1 cellular context compared by ENCODE assay signal in the genomic region with DNA sequence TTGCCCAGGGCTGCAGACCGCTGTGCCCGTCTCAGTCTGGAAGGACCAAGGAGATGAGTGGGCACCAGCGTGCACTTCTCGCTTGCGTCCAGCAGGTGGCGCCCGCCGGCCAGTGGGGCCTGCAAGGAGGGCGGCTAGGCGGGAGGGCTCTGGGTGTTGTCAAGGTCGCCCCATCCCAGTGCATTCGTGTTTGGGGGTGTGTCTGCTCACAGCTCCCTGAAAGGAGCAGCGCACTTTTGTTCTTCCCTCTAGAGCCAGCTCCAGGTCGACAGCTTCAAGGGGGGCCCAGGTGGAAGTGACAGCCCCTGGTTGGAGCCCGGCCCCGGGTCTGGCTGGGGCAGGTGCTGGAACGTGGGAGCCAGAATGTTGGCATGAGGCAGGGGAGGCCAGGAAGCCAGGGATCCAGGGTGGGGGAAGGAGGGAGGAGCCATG.
TF ChIP-seq lines count a peak whose summit lies in the region.

No MANE protein-coding gene starts in this region.

TF ChIP-seq in HepG2, 621 proteins besides CTCF, POLR2A, EP300 and RAD21 (continued from another document and continues in another):
- TF ChIP-seq, protein P1, sequence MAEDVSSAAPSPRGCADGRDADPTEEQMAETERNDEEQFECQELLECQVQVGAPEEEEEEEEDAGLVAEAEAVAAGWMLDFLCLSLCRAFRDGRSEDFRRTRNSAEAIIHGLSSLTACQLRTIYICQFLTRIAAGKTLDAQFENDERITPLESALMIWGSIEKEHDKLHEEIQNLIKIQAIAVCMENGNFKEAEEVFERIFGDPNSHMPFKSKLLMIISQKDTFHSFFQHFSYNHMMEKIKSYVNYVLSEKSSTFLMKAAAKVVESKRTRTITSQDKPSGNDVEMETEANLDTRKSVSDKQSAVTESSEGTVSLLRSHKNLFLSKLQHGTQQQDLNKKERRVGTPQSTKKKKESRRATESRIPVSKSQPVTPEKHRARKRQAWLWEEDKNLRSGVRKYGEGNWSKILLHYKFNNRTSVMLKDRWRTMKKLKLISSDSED (CRISPR knock-in tag; IDR thresholded peaks at IDR 0.05) = no peak
- TF ChIP-seq PPARG (CRISPR knock-in tag; conservative IDR thresholded peaks at IDR 0.05) = no peak
- no peak for TF ChIP-seq KLF15 (CRISPR knock-in tag; IDR thresholded peaks at IDR 0.05; ENCODE audit: borderline replicate concordance)
- TF ChIP-seq, protein P2, sequence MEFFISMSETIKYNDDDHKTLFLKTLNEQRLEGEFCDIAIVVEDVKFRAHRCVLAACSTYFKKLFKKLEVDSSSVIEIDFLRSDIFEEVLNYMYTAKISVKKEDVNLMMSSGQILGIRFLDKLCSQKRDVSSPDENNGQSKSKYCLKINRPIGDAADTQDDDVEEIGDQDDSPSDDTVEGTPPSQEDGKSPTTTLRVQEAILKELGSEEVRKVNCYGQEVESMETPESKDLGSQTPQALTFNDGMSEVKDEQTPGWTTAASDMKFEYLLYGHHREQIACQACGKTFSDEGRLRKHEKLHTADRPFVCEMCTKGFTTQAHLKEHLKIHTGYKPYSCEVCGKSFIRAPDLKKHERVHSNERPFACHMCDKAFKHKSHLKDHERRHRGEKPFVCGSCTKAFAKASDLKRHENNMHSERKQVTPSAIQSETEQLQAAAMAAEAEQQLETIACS (CRISPR knock-in tag; IDR thresholded peaks at IDR 0.05) = no peak
- 0 out of 2 replicates have a peak, but pooled peaks have one; percentile 37 for TF ChIP-seq ESRRA (CRISPR knock-in tag; IDR thresholded peaks at IDR 0.05; ENCODE audit: low read depth)
- no peak for TF ChIP-seq ZNF780A (CRISPR knock-in tag; IDR thresholded peaks at IDR 0.05)
- TF ChIP-seq, protein P3, sequence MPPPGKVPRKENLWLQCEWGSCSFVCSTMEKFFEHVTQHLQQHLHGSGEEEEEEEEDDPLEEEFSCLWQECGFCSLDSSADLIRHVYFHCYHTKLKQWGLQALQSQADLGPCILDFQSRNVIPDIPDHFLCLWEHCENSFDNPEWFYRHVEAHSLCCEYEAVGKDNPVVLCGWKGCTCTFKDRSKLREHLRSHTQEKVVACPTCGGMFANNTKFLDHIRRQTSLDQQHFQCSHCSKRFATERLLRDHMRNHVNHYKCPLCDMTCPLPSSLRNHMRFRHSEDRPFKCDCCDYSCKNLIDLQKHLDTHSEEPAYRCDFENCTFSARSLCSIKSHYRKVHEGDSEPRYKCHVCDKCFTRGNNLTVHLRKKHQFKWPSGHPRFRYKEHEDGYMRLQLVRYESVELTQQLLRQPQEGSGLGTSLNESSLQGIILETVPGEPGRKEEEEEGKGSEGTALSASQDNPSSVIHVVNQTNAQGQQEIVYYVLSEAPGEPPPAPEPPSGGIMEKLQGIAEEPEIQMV (CRISPR knock-in tag; IDR thresholded peaks at IDR 0.05; ENCODE audit: low read depth) = 0 out of 2 replicates have a peak, but pooled peaks have one; percentile 26
- no peak; the same call in 1 of the 2 replicates for TF ChIP-seq ZFX (CRISPR knock-in tag; IDR thresholded peaks at IDR 0.05; ENCODE audit: low read depth)
- TF ChIP-seq SOX5 (CRISPR knock-in tag; IDR thresholded peaks at IDR 0.05; ENCODE audit: borderline replicate concordance) = 0 out of 2 replicates have a peak, but pooled peaks have one; percentile 10
- 0 out of 2 replicates have a peak, but pooled peaks have one; percentile 17 for TF ChIP-seq GATAD1 (CRISPR knock-in tag; IDR thresholded peaks at IDR 0.05)
- no peak for TF ChIP-seq ATAD3A (CRISPR knock-in tag; IDR thresholded peaks at IDR 0.05)
- TF ChIP-seq LCORL (IDR thresholded peaks at IDR 0.05) = no peak
- TF ChIP-seq LCORL (CRISPR knock-in tag; IDR thresholded peaks at IDR 0.05) = peak; percentile 80
- peak; percentile 38; the same call in 1 of the 2 replicates for TF ChIP-seq NRL (CRISPR knock-in tag; IDR thresholded peaks at IDR 0.05; ENCODE audit: borderline replicate concordance)
- TF ChIP-seq HNRNPL (IDR thresholded peaks at IDR 0.05; ENCODE audit: low read depth, low read length) = peak; percentile 73; the same call in 1 of the 2 replicates
- peak; percentile 54 for TF ChIP-seq ZFY (CRISPR knock-in tag; IDR thresholded peaks at IDR 0.05)
- no peak for TF ChIP-seq ZNF670 (CRISPR knock-in tag; IDR thresholded peaks at IDR 0.05; ENCODE audit: borderline replicate concordance)
- TF ChIP-seq ZNF781 (CRISPR knock-in tag; IDR thresholded peaks at IDR 0.05; ENCODE audit: borderline replicate concordance, not compliant biosample characterization) = peak; percentile 55
- no peak for TF ChIP-seq ELF4 (CRISPR knock-in tag; IDR thresholded peaks at IDR 0.05; ENCODE audit: borderline replicate concordance)
- TF ChIP-seq CBFB (CRISPR knock-in tag; IDR thresholded peaks at IDR 0.05) = peak; percentile 47; the same call in 1 of the 2 replicates
- TF ChIP-seq STAG1 (CRISPR knock-in tag; IDR thresholded peaks at IDR 0.05) = peak; percentile 98
- no peak for TF ChIP-seq ZIK1 (CRISPR knock-in tag; IDR thresholded peaks at IDR 0.05; ENCODE audit: borderline replicate concordance, low read depth)
- TF ChIP-seq KDM3A (CRISPR knock-in tag; IDR thresholded peaks at IDR 0.05; ENCODE audit: low read depth) = peak; percentile 83; the same call in 1 of the 2 replicates
- 0 out of 2 replicates have a peak, but pooled peaks have one; percentile 26 for TF ChIP-seq JUN (CRISPR knock-in tag; IDR thresholded peaks at IDR 0.05)
- 0 out of 2 replicates have a peak, but pooled peaks have one; percentile 50 for TF ChIP-seq ZNF225 (CRISPR knock-in tag; IDR thresholded peaks at IDR 0.05)
- no peak for TF ChIP-seq MBD4 (IDR thresholded peaks at IDR 0.05; ENCODE audit: borderline replicate concordance, low read length)
- peak; percentile 38 for TF ChIP-seq TEAD3 (CRISPR knock-in tag; optimal IDR thresholded peaks at IDR 0.05; ENCODE audit: borderline replicate concordance)
- TF ChIP-seq ZSCAN12 (CRISPR knock-in tag; IDR thresholded peaks at IDR 0.05) = no peak
- no peak for TF ChIP-seq SALL2 (CRISPR knock-in tag; IDR thresholded peaks at IDR 0.05)
- TF ChIP-seq, protein P4, sequence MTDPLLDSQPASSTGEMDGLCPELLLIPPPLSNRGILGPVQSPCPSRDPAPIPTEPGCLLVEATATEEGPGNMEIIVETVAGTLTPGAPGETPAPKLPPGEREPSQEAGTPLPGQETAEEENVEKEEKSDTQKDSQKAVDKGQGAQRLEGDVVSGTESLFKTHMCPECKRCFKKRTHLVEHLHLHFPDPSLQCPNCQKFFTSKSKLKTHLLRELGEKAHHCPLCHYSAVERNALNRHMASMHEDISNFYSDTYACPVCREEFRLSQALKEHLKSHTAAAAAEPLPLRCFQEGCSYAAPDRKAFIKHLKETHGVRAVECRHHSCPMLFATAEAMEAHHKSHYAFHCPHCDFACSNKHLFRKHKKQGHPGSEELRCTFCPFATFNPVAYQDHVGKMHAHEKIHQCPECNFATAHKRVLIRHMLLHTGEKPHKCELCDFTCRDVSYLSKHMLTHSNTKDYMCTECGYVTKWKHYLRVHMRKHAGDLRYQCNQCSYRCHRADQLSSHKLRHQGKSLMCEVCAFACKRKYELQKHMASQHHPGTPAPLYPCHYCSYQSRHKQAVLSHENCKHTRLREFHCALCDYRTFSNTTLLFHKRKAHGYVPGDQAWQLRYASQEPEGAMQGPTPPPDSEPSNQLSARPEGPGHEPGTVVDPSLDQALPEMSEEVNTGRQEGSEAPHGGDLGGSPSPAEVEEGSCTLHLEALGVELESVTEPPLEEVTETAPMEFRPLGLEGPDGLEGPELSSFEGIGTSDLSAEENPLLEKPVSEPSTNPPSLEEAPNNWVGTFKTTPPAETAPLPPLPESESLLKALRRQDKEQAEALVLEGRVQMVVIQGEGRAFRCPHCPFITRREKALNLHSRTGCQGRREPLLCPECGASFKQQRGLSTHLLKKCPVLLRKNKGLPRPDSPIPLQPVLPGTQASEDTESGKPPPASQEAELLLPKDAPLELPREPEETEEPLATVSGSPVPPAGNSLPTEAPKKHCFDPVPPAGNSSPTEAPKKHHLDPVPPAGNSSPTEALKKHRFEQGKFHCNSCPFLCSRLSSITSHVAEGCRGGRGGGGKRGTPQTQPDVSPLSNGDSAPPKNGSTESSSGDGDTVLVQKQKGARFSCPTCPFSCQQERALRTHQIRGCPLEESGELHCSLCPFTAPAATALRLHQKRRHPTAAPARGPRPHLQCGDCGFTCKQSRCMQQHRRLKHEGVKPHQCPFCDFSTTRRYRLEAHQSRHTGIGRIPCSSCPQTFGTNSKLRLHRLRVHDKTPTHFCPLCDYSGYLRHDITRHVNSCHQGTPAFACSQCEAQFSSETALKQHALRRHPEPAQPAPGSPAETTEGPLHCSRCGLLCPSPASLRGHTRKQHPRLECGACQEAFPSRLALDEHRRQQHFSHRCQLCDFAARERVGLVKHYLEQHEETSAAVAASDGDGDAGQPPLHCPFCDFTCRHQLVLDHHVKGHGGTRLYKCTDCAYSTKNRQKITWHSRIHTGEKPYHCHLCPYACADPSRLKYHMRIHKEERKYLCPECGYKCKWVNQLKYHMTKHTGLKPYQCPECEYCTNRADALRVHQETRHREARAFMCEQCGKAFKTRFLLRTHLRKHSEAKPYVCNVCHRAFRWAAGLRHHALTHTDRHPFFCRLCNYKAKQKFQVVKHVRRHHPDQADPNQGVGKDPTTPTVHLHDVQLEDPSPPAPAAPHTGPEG (CRISPR knock-in tag; IDR thresholded peaks at IDR 0.05) = 0 out of 2 replicates have a peak, but pooled peaks have one; percentile 47
- TF ChIP-seq ZNF101 (CRISPR knock-in tag; IDR thresholded peaks at IDR 0.05; ENCODE audit: borderline replicate concordance, low read depth) = no peak
- no peak for TF ChIP-seq CEBPB (IDR thresholded peaks at IDR 0.05; ENCODE audit: borderline replicate concordance, low read depth, low read length)
- TF ChIP-seq, protein P5, sequence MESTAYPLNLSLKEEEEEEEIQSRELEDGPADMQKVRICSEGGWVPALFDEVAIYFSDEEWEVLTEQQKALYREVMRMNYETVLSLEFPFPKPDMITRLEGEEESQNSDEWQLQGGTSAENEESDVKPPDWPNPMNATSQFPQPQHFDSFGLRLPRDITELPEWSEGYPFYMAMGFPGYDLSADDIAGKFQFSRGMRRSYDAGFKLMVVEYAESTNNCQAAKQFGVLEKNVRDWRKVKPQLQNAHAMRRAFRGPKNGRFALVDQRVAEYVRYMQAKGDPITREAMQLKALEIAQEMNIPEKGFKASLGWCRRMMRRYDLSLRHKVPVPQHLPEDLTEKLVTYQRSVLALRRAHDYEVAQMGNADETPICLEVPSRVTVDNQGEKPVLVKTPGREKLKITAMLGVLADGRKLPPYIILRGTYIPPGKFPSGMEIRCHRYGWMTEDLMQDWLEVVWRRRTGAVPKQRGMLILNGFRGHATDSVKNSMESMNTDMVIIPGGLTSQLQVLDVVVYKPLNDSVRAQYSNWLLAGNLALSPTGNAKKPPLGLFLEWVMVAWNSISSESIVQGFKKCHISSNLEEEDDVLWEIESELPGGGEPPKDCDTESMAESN (CRISPR knock-in tag; conservative IDR thresholded peaks at IDR 0.05) = 0 out of 2 replicates have a peak, but pooled peaks have one; percentile 29
- TF ChIP-seq GABPA (IDR thresholded peaks at IDR 0.05; ENCODE audit: low read depth, low read length) = no peak
- TF ChIP-seq GABPA (CRISPR knock-in tag; IDR thresholded peaks at IDR 0.05; ENCODE audit: low read depth) = no peak
- TF ChIP-seq BORCS8-MEF2B (CRISPR knock-in tag; IDR thresholded peaks at IDR 0.05) = peak; percentile 65; the same call in 1 of the 2 replicates
- TF ChIP-seq, protein P6, sequence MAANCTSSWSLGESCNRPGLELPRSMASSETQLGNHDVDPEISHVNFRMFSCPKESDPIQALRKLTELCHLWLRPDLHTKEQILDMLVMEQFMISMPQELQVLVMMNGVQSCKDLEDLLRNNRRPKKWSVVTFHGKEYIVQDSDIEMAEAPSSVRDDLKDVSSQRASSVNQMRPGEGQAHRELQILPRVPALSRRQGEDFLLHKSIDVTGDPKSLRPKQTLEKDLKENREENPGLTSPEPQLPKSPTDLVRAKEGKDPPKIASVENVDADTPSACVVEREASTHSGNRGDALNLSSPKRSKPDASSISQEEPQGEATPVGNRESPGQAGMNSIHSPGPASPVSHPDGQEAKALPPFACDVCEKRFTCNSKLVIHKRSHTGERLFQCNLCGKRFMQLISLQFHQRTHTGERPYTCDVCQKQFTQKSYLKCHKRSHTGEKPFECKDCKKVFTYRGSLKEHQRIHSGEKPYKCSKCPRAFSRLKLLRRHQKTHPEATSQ (CRISPR knock-in tag; IDR thresholded peaks at IDR 0.05; ENCODE audit: borderline replicate concordance) = no peak
- TF ChIP-seq, protein P7, sequence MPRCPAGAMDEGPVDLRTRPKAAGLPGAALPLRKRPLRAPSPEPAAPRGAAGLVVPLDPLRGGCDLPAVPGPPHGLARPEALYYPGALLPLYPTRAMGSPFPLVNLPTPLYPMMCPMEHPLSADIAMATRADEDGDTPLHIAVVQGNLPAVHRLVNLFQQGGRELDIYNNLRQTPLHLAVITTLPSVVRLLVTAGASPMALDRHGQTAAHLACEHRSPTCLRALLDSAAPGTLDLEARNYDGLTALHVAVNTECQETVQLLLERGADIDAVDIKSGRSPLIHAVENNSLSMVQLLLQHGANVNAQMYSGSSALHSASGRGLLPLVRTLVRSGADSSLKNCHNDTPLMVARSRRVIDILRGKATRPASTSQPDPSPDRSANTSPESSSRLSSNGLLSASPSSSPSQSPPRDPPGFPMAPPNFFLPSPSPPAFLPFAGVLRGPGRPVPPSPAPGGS (CRISPR knock-in tag; IDR thresholded peaks at IDR 0.05) = no peak
- peak; percentile 39; the same call in 1 of the 2 replicates for TF ChIP-seq SMC3 (IDR thresholded peaks at IDR 0.05; ENCODE audit: low read length)
- TF ChIP-seq ZNF331 (CRISPR knock-in tag; IDR thresholded peaks at IDR 0.05) = peak; percentile 60; the same call in 1 of the 2 replicates
- TF ChIP-seq ZNF431 (CRISPR knock-in tag; IDR thresholded peaks at IDR 0.05; ENCODE audit: borderline replicate concordance, low read depth) = no peak
- peak; percentile 47; the same call in 1 of the 2 replicates for TF ChIP-seq RBFOX2 (IDR thresholded peaks at IDR 0.05; ENCODE audit: low read depth, low read length)
- peak; percentile 44; the same call in 1 of the 2 replicates for TF ChIP-seq FOSL2 (CRISPR knock-in tag; IDR thresholded peaks at IDR 0.05)
- TF ChIP-seq, protein P8, sequence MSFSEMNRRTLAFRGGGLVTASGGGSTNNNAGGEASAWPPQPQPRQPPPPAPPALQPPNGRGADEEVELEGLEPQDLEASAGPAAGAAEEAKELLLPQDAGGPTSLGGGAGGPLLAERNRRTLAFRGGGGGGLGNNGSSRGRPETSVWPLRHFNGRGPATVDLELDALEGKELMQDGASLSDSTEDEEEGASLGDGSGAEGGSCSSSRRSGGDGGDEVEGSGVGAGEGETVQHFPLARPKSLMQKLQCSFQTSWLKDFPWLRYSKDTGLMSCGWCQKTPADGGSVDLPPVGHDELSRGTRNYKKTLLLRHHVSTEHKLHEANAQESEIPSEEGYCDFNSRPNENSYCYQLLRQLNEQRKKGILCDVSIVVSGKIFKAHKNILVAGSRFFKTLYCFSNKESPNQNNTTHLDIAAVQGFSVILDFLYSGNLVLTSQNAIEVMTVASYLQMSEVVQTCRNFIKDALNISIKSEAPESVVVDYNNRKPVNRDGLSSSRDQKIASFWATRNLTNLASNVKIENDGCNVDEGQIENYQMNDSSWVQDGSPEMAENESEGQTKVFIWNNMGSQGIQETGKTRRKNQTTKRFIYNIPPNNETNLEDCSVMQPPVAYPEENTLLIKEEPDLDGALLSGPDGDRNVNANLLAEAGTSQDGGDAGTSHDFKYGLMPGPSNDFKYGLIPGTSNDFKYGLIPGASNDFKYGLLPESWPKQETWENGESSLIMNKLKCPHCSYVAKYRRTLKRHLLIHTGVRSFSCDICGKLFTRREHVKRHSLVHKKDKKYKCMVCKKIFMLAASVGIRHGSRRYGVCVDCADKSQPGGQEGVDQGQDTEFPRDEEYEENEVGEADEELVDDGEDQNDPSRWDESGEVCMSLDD (CRISPR knock-in tag; IDR thresholded peaks at IDR 0.05; ENCODE audit: borderline replicate concordance) = peak; percentile 55; the same call in 1 of the 2 replicates
- TF ChIP-seq, protein P9, sequence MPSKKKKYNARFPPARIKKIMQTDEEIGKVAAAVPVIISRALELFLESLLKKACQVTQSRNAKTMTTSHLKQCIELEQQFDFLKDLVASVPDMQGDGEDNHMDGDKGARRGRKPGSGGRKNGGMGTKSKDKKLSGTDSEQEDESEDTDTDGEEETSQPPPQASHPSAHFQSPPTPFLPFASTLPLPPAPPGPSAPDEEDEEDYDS (CRISPR knock-in tag; IDR thresholded peaks at IDR 0.05) = no peak
